Comparison of ENCODE assay signal across 8 cellular contexts in genomic region chr4:36399762-36400353, GRCh38.
DNase-seq lines count a peak whose midpoint lies in the region; ATAC-seq and TF ChIP-seq lines count a peak whose summit lies in the region.

No MANE protein-coding gene starts in this region.

- intact Hi-C loops in activated B cell treated with CpG ODN at 0.5 μM for 24 hours (cut with micrococcal nuclease) (loop anchor here (1.0 to 10.0 kb wide), 4 partner anchors 49 to 455 kb away; no protein-coding TSS in a partner anchor), sciatic nerve (cut with DNase I) (no loop called here)

- no peak overlapping the region for H3K4me3 Mint-ChIP-seq in activated B cell treated with CpG ODN at 0.5 μM for 24 hours

- TF ChIP-seq CTCF in activated B cell treated with CpG ODN at 0.5 μM for 24 hours (IDR thresholded peaks at IDR 0.05) (peak; percentile 87), epithelial cell of proximal tubule (conservative IDR thresholded peaks at IDR 0.05; ENCODE audit: low read depth, low read length) (peak; percentile 89)

- H3K27me3 Mint-ChIP-seq in activated B cell treated with CpG ODN at 0.5 μM for 24 hours: no peaks in the 10 kb centered on the region

- DNase-seq in ACHN: peak; percentile 34
- DNase-seq in activated B cell treated with CpG ODN at 0.5 μM for 24 hours: no peak
- no peak for DNase-seq in epithelial cell of proximal tubule (ENCODE audit: low read depth)
- peak; percentile 54 for DNase-seq in sciatic nerve (ENCODE audit: low spot score)
- DNase-seq in NK-92 (lab: John Stamatoyannopoulos, UW; ENCODE audit: unreplicated experiment): no peak

- in situ Hi-C loops in ACHN (cut with HindIII; ENCODE audit: low pct_ligation_motif_present, low pct_unique_long_range_greater_than_20kb, low sequenced_read_pairs): no loop called here

- H3K4me3 ChIP-seq in epithelial cell of proximal tubule (ENCODE audit: low read depth, low read length): no peak overlapping the region

- CTCF ChIA-PET in activated B cell treated with CpG ODN at 0.5 μM for 24 hours (lab: Charles Lee): interaction anchor here (0.6 to 5.6 kb wide), 38 partner anchors 8 to 678 kb away, joined by 3 to 49 read pairs (median 4); partner anchors contain the start of gene ARAP2

- peak; percentile 72 for ATAC-seq in GM18868 (IDR thresholded peaks at IDR 0.05; ENCODE audit: unreplicated experiment)
- peak; percentile 58 for ATAC-seq in HG03469 (IDR thresholded peaks at IDR 0.05; ENCODE audit: unreplicated experiment)
- peak; percentile 37 for ATAC-seq in activated B cell treated with CpG ODN at 0.5 μM for 24 hours (ENCODE audit: low read depth)
- no peak for ATAC-seq in sciatic nerve
- no peak for ATAC-seq in HG02981 (IDR thresholded peaks at IDR 0.05; ENCODE audit: unreplicated experiment)

- H3K4me1 Mint-ChIP-seq in activated B cell treated with CpG ODN at 0.5 μM for 24 hours: no peaks in the 10 kb centered on the region

- peaks cover 5% of the 10 kb centered on the region for H3K9me3 Mint-ChIP-seq in activated B cell treated with CpG ODN at 0.5 μM for 24 hours

- POLR2A ChIA-PET in activated B cell treated with CpG ODN at 0.5 μM for 24 hours (lab: Charles Lee): no interaction called here

- H3K36me3 Mint-ChIP-seq in activated B cell treated with CpG ODN at 0.5 μM for 24 hours (ENCODE audit: low read depth): no peaks in the 10 kb centered on the region

- H3K27ac Mint-ChIP-seq in activated B cell treated with CpG ODN at 0.5 μM for 24 hours: no peak overlapping the region

Comparison
In these comparisons a context has a peak if more than half of its experiments do, and no peak if none do; other contexts are left out.
1. DNase-seq: peak in ACHN (single experiment) and sciatic nerve (single experiment); none in activated B cell treated with CpG ODN at 0.5 μM for 24 hours (single experiment), epithelial cell of proximal tubule (single experiment) and NK-92 (single experiment).
2. ATAC-seq: peak in GM18868 (single experiment), HG03469 (single experiment) and activated B cell treated with CpG ODN at 0.5 μM for 24 hours (single experiment); none in sciatic nerve (single experiment) and HG02981 (single experiment).